8 cellular contexts compared by ENCODE assay signal in genomic region chr6:16769131-16769985, GRCh38. TPM values are rescaled to one million over a fixed set of nuclear protein-coding genes. Genes with fewer than 3 reads are reported as not detected.
A peak's percentile ranks its signal among the peaks of the same experiment; 100 is the strongest.
DNase-seq lines count a peak whose midpoint lies in the region; ATAC-seq and TF ChIP-seq lines count a peak whose summit lies in the region.

No MANE protein-coding gene starts in this region.

- TF ChIP-seq POLR2A in heart left ventricle (IDR thresholded peaks at IDR 0.05) = no peak

- no peak overlapping the region for H3K4me3 Mint-ChIP-seq in activated T-helper 1 cell treated with anti-CD3 and anti-CD28 coated beads, Interleukin-12 subunit alpha, Interleukin-12 subunit beta, Interleukin-2, Interleukin-4 antibody, amounts not matched to agents 30 ng/mL and 10 ng/mL and 1 ng/mL, durations not matched to agents 14 hours and 24 hours and 36 hours

- CTCF ChIA-PET in Panc1 (lab: Charles Lee) = interaction anchor here (1.3 kb wide), 1 partner anchor 59 kb away, joined by 3 read pairs; no protein-coding TSS in a partner anchor

- peaks cover 62% of the 10 kb centered on the region for H3K4me1 Mint-ChIP-seq in activated T-helper 1 cell treated with anti-CD3 and anti-CD28 coated beads, Interleukin-12 subunit alpha, Interleukin-12 subunit beta, Interleukin-2, Interleukin-4 antibody, amounts not matched to agents 30 ng/mL and 10 ng/mL and 1 ng/mL, durations not matched to agents 14 hours and 24 hours and 36 hours (ENCODE audit: low read depth)

- H3K36me3 ChIP-seq in Panc1 (ENCODE audit: control insufficient read depth, insufficient read depth, low read length) (no peaks in the 10 kb centered on the region; the same call in 1 of the 2 replicates), heart left ventricle (no peaks in the 10 kb centered on the region)

- no peaks in the 10 kb centered on the region for H3K9me3 Mint-ChIP-seq in activated T-helper 1 cell treated with anti-CD3 and anti-CD28 coated beads, Interleukin-12 subunit alpha, Interleukin-12 subunit beta, Interleukin-2, Interleukin-4 antibody, amounts not matched to agents 30 ng/mL and 10 ng/mL and 1 ng/mL, durations not matched to agents 14 hours and 24 hours and 36 hours

- H3K27me3 Mint-ChIP-seq in activated T-helper 1 cell treated with anti-CD3 and anti-CD28 coated beads, Interleukin-12 subunit alpha, Interleukin-12 subunit beta, Interleukin-2, Interleukin-4 antibody, amounts not matched to agents 30 ng/mL and 10 ng/mL and 1 ng/mL, durations not matched to agents 14 hours and 24 hours and 36 hours (ENCODE audit: insufficient read depth) = no peaks in the 10 kb centered on the region

- H3K4me3 ChIP-seq in Panc1 (ENCODE audit: low read depth in 2 of 2, low read length in 2 of 2) = peak overlapping the region; percentile 17 to 43
- no peak overlapping the region for H3K4me3 ChIP-seq in heart left ventricle

- no TSS peak for BruUV-seq in Panc1 (replicated peaks; lab: Mats Ljungman, UMichigan)

- H3K27ac ChIP-seq in Panc1 (ENCODE audit: low read length) (peak overlapping the region; percentile 93), heart left ventricle (peak overlapping the region in 11 of 12 donors; percentile 19 to 65 (median 57))

- in situ Hi-C loops in Panc1 (cut with HindIII; ENCODE audit: low pct_unique_long_range_greater_than_20kb, low sequenced_read_pairs) = no loop called here

- no peaks in the 10 kb centered on the region for H3K9me3 ChIP-seq in Panc1 (ENCODE audit: control insufficient read depth, insufficient read depth, low read depth, low read length)
- H3K9me3 ChIP-seq in heart left ventricle = no peaks in the 10 kb centered on the region

- 32 to 47% (median 34%) methylated on average over 8 of the region's 8 CpGs for WGBS in heart left ventricle, 4 donors

- H3K27me3 ChIP-seq in Panc1 (ENCODE audit: control insufficient read depth, insufficient read depth, low read length) (no peaks in the 10 kb centered on the region), heart left ventricle (no peaks in the 10 kb centered on the region)

- DNase-seq in Panc1 (ENCODE audit: low read depth, low spot score) (no peak), heart left ventricle (peak in 3 of 5 donors; percentile 54 to 68 (median 55)), DMS79 (lab: John Stamatoyannopoulos, UW) (no peak)
- DNase-seq in activated T-helper 1 cell treated with anti-CD3 and anti-CD28 coated beads, Interleukin-12 subunit alpha, Interleukin-12 subunit beta, Interleukin-2, Interleukin-4 antibody, amounts not matched to agents 30 ng/mL and 10 ng/mL and 1 ng/mL, durations not matched to agents 14 hours and 24 hours and 36 hours (ENCODE audit: low spot score) = peak; percentile 62
- peak in 3 of 4 experiments; percentile 27 to 45 (median 41) for DNase-seq in stimulated activated CD4-positive, alpha-beta T cell treated with anti-CD3 and anti-CD28 coated beads, Interleukin-1b, Interleukin-23, amount 100 ng/mL, for 24 hours (ENCODE audit: low read depth in 4 of 4, low spot score in 1 of 4)

- ATAC-seq in GM21723 (IDR thresholded peaks at IDR 0.05; ENCODE audit: unreplicated experiment) (peak; percentile 49), Panc1 (peak; percentile 87), heart left ventricle (peak; percentile 55 to 84 (median 80)), HG02588 (IDR thresholded peaks at IDR 0.05; ENCODE audit: unreplicated experiment) (no peak), HG02938 (IDR thresholded peaks at IDR 0.05; ENCODE audit: unreplicated experiment) (no peak)

- peaks cover 22% of the 10 kb centered on the region for H3K36me3 Mint-ChIP-seq in activated T-helper 1 cell treated with anti-CD3 and anti-CD28 coated beads, Interleukin-12 subunit alpha, Interleukin-12 subunit beta, Interleukin-2, Interleukin-4 antibody, amounts not matched to agents 30 ng/mL and 10 ng/mL and 1 ng/mL, durations not matched to agents 14 hours and 24 hours and 36 hours (ENCODE audit: low read depth)

- H3K4me1 ChIP-seq in Panc1 (ENCODE audit: control insufficient read depth, insufficient read depth, low read length) (peaks cover 65% of the 10 kb centered on the region), heart left ventricle (peaks cover 0 to 60% (median 32%) of the 10 kb centered on the region in 12 donors)

- intact Hi-C loops in Panc1 (cut with micrococcal nuclease; ENCODE audit: unreplicated experiment) (loop anchor here (10.0 kb wide), 2 partner anchors 255 to 435 kb away; no protein-coding TSS in a partner anchor), heart left ventricle (cut with DNase I) (loop anchor here in 8 of 10 donors (5.0 to 10.0 kb wide), 8 partner anchors 193 to 532 kb away; partner anchors contain the start of gene GMPR (in 1 of the 8))
- intact Hi-C loops in activated T-helper 1 cell treated with anti-CD3 and anti-CD28 coated beads, Interleukin-12 subunit alpha, Interleukin-12 subunit beta, Interleukin-2, Interleukin-4 antibody, amounts not matched to agents 30 ng/mL and 10 ng/mL and 1 ng/mL, durations not matched to agents 14 hours and 24 hours and 36 hours (cut with micrococcal nuclease) = loop anchor here (5.0 to 10.0 kb wide), 2 partner anchors 357 to 995 kb away; no protein-coding TSS in a partner anchor

- POLR2A ChIA-PET in Panc1 (lab: Charles Lee) = interaction anchor here (0.7 to 1.2 kb wide), 2 partner anchors 10 to 38 kb away, joined by 3 to 5 read pairs; no protein-coding TSS in a partner anchor

- peak overlapping the region; percentile 47 for H3K27ac Mint-ChIP-seq in activated T-helper 1 cell treated with anti-CD3 and anti-CD28 coated beads, Interleukin-12 subunit alpha, Interleukin-12 subunit beta, Interleukin-2, Interleukin-4 antibody, amounts not matched to agents 30 ng/mL and 10 ng/mL and 1 ng/mL, durations not matched to agents 14 hours and 24 hours and 36 hours

- TF ChIP-seq CTCF in Panc1 (IDR thresholded peaks at IDR 0.05) (no peak), heart left ventricle (IDR thresholded peaks at IDR 0.05) (no peak)

RNA-seq across cellular contexts. Expression of gene ATXN1, which starts 8.1 kb away (rescaled TPM):
- total RNA-seq in Panc1 (2021; ENCODE audit: unreplicated experiment) (67.1 TPM), heart left ventricle (10 to 100 TPM; 32.7 to 51.8 (median 37.6) TPM)
- 30.3 TPM for polyA plus RNA-seq in Panc1 (2012; ENCODE audit: insufficient read length)
- total RNA-seq in activated T-helper 1 cell treated with anti-CD3 and anti-CD28 coated beads, Interleukin-12 subunit alpha, Interleukin-12 subunit beta, Interleukin-2, Interleukin-4 antibody, amounts not matched to agents 30 ng/mL and 10 ng/mL and 1 ng/mL, durations not matched to agents 14 hours and 24 hours and 36 hours = 107 and 109 TPM in 2 replicates
- polyA plus RNA-seq in heart left ventricle = 10 to 100 TPM in 1 of 2 donors, 1 to 10 TPM in 1; 8.7 to 13.9 TPM

Comparison
In these comparisons a context has a peak if more than half of its experiments do, and no peak if none do; other contexts are left out.
1. ATAC-seq: peak in GM21723 (single experiment), Panc1 (single experiment) and heart left ventricle (4 of 4); none in HG02588 (single experiment) and HG02938 (single experiment).
2. DNase-seq: peak in activated T-helper 1 cell treated with anti-CD3 and anti-CD28 coated beads, Interleukin-12 subunit alpha, Interleukin-12 subunit beta, Interleukin-2, Interleukin-4 antibody, amounts not matched to agents 30 ng/mL and 10 ng/mL and 1 ng/mL, durations not matched to agents 14 hours and 24 hours and 36 hours (single experiment), heart left ventricle (3 of 5) and stimulated activated CD4-positive, alpha-beta T cell treated with anti-CD3 and anti-CD28 coated beads, Interleukin-1b, Interleukin-23, amount 100 ng/mL, for 24 hours (3 of 4); none in Panc1 (single experiment) and DMS79 (single experiment).
3. H3K4me3 ChIP-seq: peak in Panc1 (2 of 2); none in heart left ventricle (0 of 12).